ENCODE assay signal across 24 cellular contexts in genomic region chr4:74387790-74388189, GRCh38. TPM values are rescaled to one million over a fixed set of nuclear protein-coding genes. Genes with fewer than 3 reads are reported as not detected.
A peak's percentile ranks its signal among the peaks of the same experiment; 100 is the strongest.
DNase-seq lines count a peak whose midpoint lies in the region; ATAC-seq, FAIRE-seq and TF ChIP-seq lines count a peak whose summit lies in the region.
"Had no signal": no experiment of that assay in that cellular context is flagged by ENCODE, and none has a peak within 500 bp of the region (broad histone marks: within the 10 kb centered on the region; RNA-seq: fewer than 3 reads in every experiment).

No MANE protein-coding gene starts in this region.

- POLR2A ChIA-PET in A549 (lab: Yijun Ruan, JAX) = no interaction called here
- POLR2A ChIA-PET in HCT116 (lab: Charles Lee) = interaction anchor here (0.8 kb wide), 1 partner anchor 57 kb away, joined by 3 read pairs; the partner anchor contains the start of gene AREG
- POLR2A ChIA-PET in K562 (lab: Yijun Ruan, JAX) = no interaction called here

- no peak overlapping the region for H2AFZ ChIP-seq in HCT116 (ENCODE audit: low read depth, low read length, poor library complexity, severe bottlenecking)
- H2AFZ ChIP-seq in K562 (ENCODE audit: low read depth, low read length) = no peak overlapping the region

- in situ Hi-C loops in K562 (cut with MboI) = no loop called here

- H3K4me2 ChIP-seq in A549 (no peak overlapping the region), HCT116 (ENCODE audit: low read length) (no peak overlapping the region), K562 (ENCODE audit: insufficient read depth, low read length) (no peak overlapping the region)

- H3K9me3 Mint-ChIP-seq in activated T-cell treated with anti-CD3 and anti-CD28 coated beads, Interleukin-2, amount 50 U/mL, for 72 hours = no peaks in the 10 kb centered on the region
- H3K9me3 Mint-ChIP-seq in type B pancreatic cell = no peaks in the 10 kb centered on the region
- H3K9me3 Mint-ChIP-seq: CD4-positive, alpha-beta memory T cell; CD4-positive, CD25-positive, alpha-beta regulatory T cell; CD8-positive, alpha-beta memory T cell had no signal

- RAD21 ChIA-PET in HCT116 (lab: Charles Lee; ENCODE audit: low non-redundant PET in 1 of 2, low total read pairs in 2 of 2, uncharacterized antibody in 2 of 2, unreplicated experiment in 2 of 2) = no interaction called here

- FAIRE-seq in A549 (lab: Jason Lieb, UNC) = no peak
- FAIRE-seq in K562 (lab: Jason Lieb, UNC) = no peak
- FAIRE-seq in islet of Langerhans (lab: Jason Lieb, UNC) = peak; percentile 21
- FAIRE-seq: D721Med, GM12891 had no signal

- TF ChIP-seq EP300 in A549 (IDR thresholded peaks at IDR 0.05) (no peak), K562 (IDR thresholded peaks at IDR 0.05; ENCODE audit: low read length) (no peak)

- TF ChIP-seq CTCF in A549 (IDR thresholded peaks at IDR 0.05) (no peak), HCT116 (IDR thresholded peaks at IDR 0.05 in 2 of 3, conservative IDR thresholded peaks at IDR 0.05 in 1 of 3; ENCODE audit: borderline replicate concordance in 1 of 3, insufficient read depth in 1 of 3, low read depth in 2 of 3, low read length in 2 of 3) (no peak), K562 (IDR thresholded peaks at IDR 0.05 in 2 of 3, conservative IDR thresholded peaks at IDR 0.05 in 1 of 3; ENCODE audit: insufficient read depth in 2 of 3, low read depth in 1 of 3, low read length in 3 of 3) (no peak), type B pancreatic cell (conservative IDR thresholded peaks at IDR 0.05) (no peak)

- TF ChIP-seq POLR2A in A549 (IDR thresholded peaks at IDR 0.05; ENCODE audit: low read length) = no peak
- TF ChIP-seq POLR2A in HCT116 (IDR thresholded peaks at IDR 0.05; ENCODE audit: borderline replicate concordance, extremely low read depth, insufficient read depth, insufficient read length) = no peak
- no peak for TF ChIP-seq POLR2A in K562 (conservative IDR thresholded peaks at IDR 0.05)

- ATAC-seq in A549 = no peak
- ATAC-seq in HCT116 = no peak
- no peak for ATAC-seq in K562
- ATAC-seq in HG03432 (IDR thresholded peaks at IDR 0.05; ENCODE audit: unreplicated experiment) = no peak
- ATAC-seq in activated T-cell treated with anti-CD3 and anti-CD28 coated beads, Interleukin-2, amount 50 U/mL, for 72 hours (replicated peaks in 1 of 2) = no peak

- TF ChIP-seq RAD21 in A549 (conservative IDR thresholded peaks at IDR 0.05 in 1 of 2, IDR thresholded peaks at IDR 0.05 in 1 of 2) (no peak), HCT116 (IDR thresholded peaks at IDR 0.05; ENCODE audit: low read depth) (no peak), K562 (CRISPR knock-in tag; conservative IDR thresholded peaks at IDR 0.05 in 1 of 2, IDR thresholded peaks at IDR 0.05 in 1 of 2) (no peak)

- H3K79me2 ChIP-seq in HCT116 (ENCODE audit: insufficient read depth, low read length) = peaks cover 27% of the 10 kb centered on the region
- no peaks in the 10 kb centered on the region for H3K79me2 ChIP-seq in K562 (ENCODE audit: control insufficient read depth, insufficient read depth, low read length)

- BruUV-seq in HCT116 (replicated peaks; lab: Mats Ljungman, UMichigan) (no TSS peak), K562 (replicated peaks; lab: Mats Ljungman, UMichigan) (no TSS peak)

- no peaks in the 10 kb centered on the region for H3K36me3 Mint-ChIP-seq in activated T-cell treated with anti-CD3 and anti-CD28 coated beads, Interleukin-2, amount 50 U/mL, for 72 hours (ENCODE audit: insufficient read depth in 2 of 2)
- no peaks in the 10 kb centered on the region for H3K36me3 Mint-ChIP-seq in type B pancreatic cell
- H3K36me3 Mint-ChIP-seq: CD4-positive, alpha-beta memory T cell; CD4-positive, CD25-positive, alpha-beta regulatory T cell; CD8-positive, alpha-beta memory T cell had no signal

- WGBS in A549 (ENCODE audit: missing lambda C conversion rate) = 88% methylated on average over 2 of the region's 2 CpGs
- 97% methylated on average over 2 of the region's 2 CpGs for WGBS in K562 (ENCODE audit: insufficient coverage, low coverage, missing lambda C conversion rate)

- H3K4me3 Mint-ChIP-seq in activated T-cell treated with anti-CD3 and anti-CD28 coated beads, Interleukin-2, amount 50 U/mL, for 72 hours = no peak overlapping the region
- no peak overlapping the region for H3K4me3 Mint-ChIP-seq in type B pancreatic cell
- H3K4me3 Mint-ChIP-seq: CD14-positive monocyte; CD4-positive, alpha-beta memory T cell; CD4-positive, CD25-positive, alpha-beta regulatory T cell; CD8-positive, alpha-beta memory T cell had no signal

- peaks cover 28 to 43% of the 10 kb centered on the region in 2 experiments for H3K36me3 ChIP-seq in HCT116 (ENCODE audit: control insufficient read depth in 1 of 2, insufficient read depth in 2 of 2, low read length in 2 of 2)
- H3K36me3 ChIP-seq in K562 (ENCODE audit: control insufficient read depth, insufficient read depth, low read length) = peaks cover 30% of the 10 kb centered on the region
- H3K36me3 ChIP-seq: BE2C, BLaER1 had no signal

- no peak overlapping the region for H3K4me3 ChIP-seq in A549
- no peak overlapping the region for H3K4me3 ChIP-seq in HCT116 (replicated peaks in 1 of 2; ENCODE audit: low read depth in 1 of 2, low read length in 2 of 2)
- H3K4me3 ChIP-seq in K562 = no peak overlapping the region
- H3K4me3 ChIP-seq: BLaER1 had no signal

- DNase-seq in A549 (ENCODE audit: low read depth in 1 of 2, low spot score in 1 of 2) (no peak), HCT116 (ENCODE audit: low read depth, low spot score) (no peak), K562 (ENCODE audit: extremely low read depth in 1 of 4, low spot score in 3 of 4) (no peak), T-helper 2 cell (no peak), type B pancreatic cell (ENCODE audit: extremely low spot score, unreplicated experiment) (no peak)
- no peak for DNase-seq in activated T-cell treated with anti-CD3 and anti-CD28 coated beads, Interleukin-2, amount 50 U/mL, for 72 hours
- DNase-seq: ACHN; BE2C; C1 segment of cervical spinal cord; CD4-positive, alpha-beta memory T cell; CD4-positive, CD25-positive, alpha-beta regulatory T cell; CD8-positive, alpha-beta memory T cell; COR-L47; DMS79 treated with DMSO at 0.1 percent for 48 hours; GF-D8 had no signal

- no peak overlapping the region for H3K27ac Mint-ChIP-seq in activated T-cell treated with anti-CD3 and anti-CD28 coated beads, Interleukin-2, amount 50 U/mL, for 72 hours
- no peak overlapping the region for H3K27ac Mint-ChIP-seq in type B pancreatic cell
- H3K27ac Mint-ChIP-seq: CD14-positive monocyte; CD4-positive, alpha-beta memory T cell; CD4-positive, CD25-positive, alpha-beta regulatory T cell; CD8-positive, alpha-beta memory T cell had no signal

- H3K27me3 ChIP-seq in HCT116 (ENCODE audit: insufficient read depth, low read length) = no peaks in the 10 kb centered on the region
- H3K27me3 ChIP-seq in K562 (ENCODE audit: control insufficient read depth in 2 of 2, insufficient read depth in 2 of 2, low read length in 2 of 2) = no peaks in the 10 kb centered on the region
- H3K27me3 ChIP-seq: BE2C, BLaER1 had no signal

- no peaks in the 10 kb centered on the region for H3K4me1 ChIP-seq in A549
- H3K4me1 ChIP-seq in HCT116 (ENCODE audit: control insufficient read depth in 1 of 2, insufficient read depth in 2 of 2, low read length in 2 of 2) = peaks cover 5 to 36% of the 10 kb centered on the region in 2 experiments; a peak in 3 of 4 replicates
- 0 out of 5 replicates have a peak, but pooled peaks cover 0 to 6% of the 10 kb centered on the region in 2 experiments for H3K4me1 ChIP-seq in K562 (replicated peaks in 1 of 2; ENCODE audit: control insufficient read depth in 2 of 2, insufficient read depth in 2 of 2, low read length in 2 of 2)
- H3K4me1 ChIP-seq: BE2C had no signal

- CTCF ChIA-PET in A549 (lab: Yijun Ruan, JAX) (no interaction called here), HCT116 (lab: Charles Lee) (no interaction called here), K562 (lab: Yijun Ruan, JAX; ENCODE audit: low intra/inter-chr PET ratio) (no interaction called here)

- H3K9me3 ChIP-seq in A549 (no peaks in the 10 kb centered on the region), HCT116 (ENCODE audit: control insufficient read depth in 1 of 2, insufficient read depth in 1 of 2, low read depth in 1 of 2, low read length in 2 of 2) (no peaks in the 10 kb centered on the region), K562 (replicated peaks; ENCODE audit: control insufficient read depth, insufficient read depth, low read depth, low read length) (no peaks in the 10 kb centered on the region)
- H3K9me3 ChIP-seq: BE2C, BLaER1 had no signal

- no peaks in the 10 kb centered on the region for H3K9me1 ChIP-seq in K562 (ENCODE audit: control insufficient read depth, insufficient read depth, low read length)

- H4K20me1 ChIP-seq in HCT116 (ENCODE audit: insufficient read depth) = peaks cover 11% of the 10 kb centered on the region; the same call in 1 of the 2 replicates
- no peaks in the 10 kb centered on the region for H4K20me1 ChIP-seq in K562 (replicated peaks; ENCODE audit: control insufficient read depth, insufficient read depth, low read length)
- H4K20me1 ChIP-seq: BLaER1 had no signal

- H3K27ac ChIP-seq in A549 (no peak overlapping the region), HCT116 (ENCODE audit: low read depth, low read length) (peak overlapping the region; percentile 12; the same call in 1 of the 2 replicates), K562 (ENCODE audit: extremely low read depth, low read depth, low read length) (no peak overlapping the region)
- H3K27ac ChIP-seq: 22Rv1, BLaER1 had no signal

- intact Hi-C loops in HCT116 (cut with micrococcal nuclease) (no loop called here), K562 (cut with micrococcal nuclease) (no loop called here)

- no peaks in the 10 kb centered on the region for H3K9me2 ChIP-seq in HCT116 (ENCODE audit: insufficient read depth)

- H3K9ac ChIP-seq in HCT116 (ENCODE audit: low read length) (no peak overlapping the region), K562 (ENCODE audit: insufficient read depth in 1 of 2, low read depth in 2 of 2, low read length in 2 of 2) (no peak overlapping the region)
- H3K9ac ChIP-seq: BLaER1 had no signal

- H3K27me3 Mint-ChIP-seq in activated T-cell treated with anti-CD3 and anti-CD28 coated beads, Interleukin-2, amount 50 U/mL, for 72 hours (ENCODE audit: low read depth) = peaks cover 6% of the 10 kb centered on the region
- H3K27me3 Mint-ChIP-seq in type B pancreatic cell = peaks cover 5% of the 10 kb centered on the region

- H3K4me1 Mint-ChIP-seq in activated T-cell treated with anti-CD3 and anti-CD28 coated beads, Interleukin-2, amount 50 U/mL, for 72 hours (ENCODE audit: low read depth) = no peaks in the 10 kb centered on the region
- no peaks in the 10 kb centered on the region for H3K4me1 Mint-ChIP-seq in type B pancreatic cell (ENCODE audit: unreplicated experiment)
- H3K4me1 Mint-ChIP-seq: CD4-positive, alpha-beta memory T cell; CD4-positive, CD25-positive, alpha-beta regulatory T cell; CD8-positive, alpha-beta memory T cell had no signal

RNA-seq across cellular contexts. Expression of gene EREG, which starts 22.8 kb away (rescaled TPM):
- polyA plus RNA-seq in A549 (2011; rRNA removed) = 71.1 and 102 TPM in 2 replicates
- 21.8 and 27.3 TPM in 2 replicates for polyA plus RNA-seq in A549 (2012; cell fraction: cytosol; rRNA removed)
- polyA plus RNA-seq in A549 (2012; cell fraction: nucleus; rRNA removed) = 35.6 and 42.5 TPM in 2 replicates
- 32.6 to 39.7 TPM (median 34.0 TPM) in 3 replicates for polyA plus RNA-seq in A549 (2017; fragmentation: RNase III; extraction: RNeasy Plus Mini Kit Qiagen cat#74134 plus additional on column Dnase treatment)
- polyA minus RNA-seq in A549 (2011; rRNA and poly(A)+ RNA removed) = 51.5 and 64.8 TPM in 2 replicates
- 498 TPM for total RNA-seq in HCT116 (2021; ENCODE audit: unreplicated experiment)
- 167 and 184 TPM in 2 replicates for polyA plus RNA-seq in HCT116 (2012)
- 6.4 and 18.1 TPM in 2 replicates for total RNA-seq in K562 (2011; cell fraction: chromatin; rRNA removed; ENCODE audit: low replicate concordance)
- 3.8 and 5.1 TPM in 2 replicates for total RNA-seq in K562 (2011; cell fraction: nucleolus; rRNA removed)
- 12.1 and 22.8 TPM in 2 replicates for total RNA-seq in K562 (2011; cell fraction: nucleoplasm; rRNA removed)
- total RNA-seq in K562 (2014; rRNA removed) = 2.5 and 3.9 TPM in 2 replicates
- 5.0 and 7.3 TPM in 2 replicates for total RNA-seq in K562 (2014; rRNA removed; fragmentation: Illumina TruSeq; extraction: Trizol)
- total RNA-seq in K562 (2015; rRNA removed; fragmentation: Illumina TruSeq; extraction: Trizol) = 2.4 and 2.6 TPM in 2 replicates
- 2.9 and 4.5 TPM in 2 replicates for total RNA-seq in K562 (2021)
- polyA plus RNA-seq in K562 (2011; rRNA removed) = 2.7 and 7.2 TPM in 2 replicates
- 0.89 and 4.7 TPM in 2 replicates for polyA plus RNA-seq in K562 (2011; cell fraction: cytosol; rRNA removed)
- polyA plus RNA-seq in K562 (2011; cell fraction: nucleus; rRNA removed) = 2.5 and 7.7 TPM in 2 replicates
- polyA plus RNA-seq in K562 (2012) = 1.9 and 2.3 TPM in 2 replicates
- polyA plus RNA-seq in K562 (2014; fragmentation: Illumina TruSeq; extraction: Trizol) = 2.3 and 4.5 TPM in 2 replicates
- polyA plus RNA-seq in K562 (2014; fragmentation: Nextera tagmentation; extraction: Ambion mirVana) = 1 to 10 TPM in 1 of 2 experiments, under 1 TPM in 1; 0.97 to 1.2 TPM
- 1.5 and 3.1 TPM in 2 replicates for polyA plus RNA-seq in K562 (2014; rRNA removed)
- 3.3 and 10.0 TPM in 2 replicates for polyA minus RNA-seq in K562 (2011; rRNA and poly(A)+ RNA removed)
- polyA minus RNA-seq in K562 (2011; cell fraction: cytosol; rRNA and poly(A)+ RNA removed) = 1.0 and 3.7 TPM in 2 replicates
- polyA minus RNA-seq in K562 (2011; cell fraction: nucleus; rRNA and poly(A)+ RNA removed) = 5.1 and 13.9 TPM in 2 replicates
- total RNA-seq in activated T-cell treated with anti-CD3 and anti-CD28 coated beads, Interleukin-2, amount 50 U/mL, for 72 hours = under 1 TPM in 1 of 2 donors, not detected in 1; 0.07 TPM
- total RNA-seq in type B pancreatic cell (ENCODE audit: low replicate concordance) = 3.1 and 4.4 TPM in 2 replicates
- total RNA-seq: A172; CD4-positive, alpha-beta memory T cell; CD8-positive, alpha-beta memory T cell had no signal
- polyA plus RNA-seq: CD4-positive, alpha-beta memory T cell; CD4-positive, CD25-positive, alpha-beta regulatory T cell; CD8-positive, alpha-beta memory T cell had no signal

RNA-seq across cellular contexts. Expression of gene AREG, which starts 57.1 kb away (rescaled TPM):
- polyA plus RNA-seq in A549 (2011; rRNA removed) (109 and 187 TPM in 2 replicates), A549 (2017; fragmentation: RNase III; extraction: RNeasy Plus Mini Kit Qiagen cat#74134 plus additional on column Dnase treatment) (46.3 to 58.9 TPM (median 52.2 TPM) in 3 replicates), K562 (2011; rRNA removed) (7.3 and 8.5 TPM in 2 replicates), K562 (2014; fragmentation: Illumina TruSeq; extraction: Trizol) (6.5 and 7.7 TPM in 2 replicates), K562 (2014; fragmentation: Nextera tagmentation; extraction: Ambion mirVana) (1 to 10 TPM; 1.4 to 2.4 TPM), K562 (2014; rRNA removed) (3.8 and 5.5 TPM in 2 replicates)
- 82.4 and 87.0 TPM in 2 replicates for polyA plus RNA-seq in A549 (2012; cell fraction: cytosol; rRNA removed)
- polyA plus RNA-seq in A549 (2012; cell fraction: nucleus; rRNA removed) = 71.0 and 88.4 TPM in 2 replicates
- 24.0 and 37.3 TPM in 2 replicates for polyA minus RNA-seq in A549 (2011; rRNA and poly(A)+ RNA removed)
- total RNA-seq in HCT116 (2021; ENCODE audit: unreplicated experiment) (739 TPM), K562 (2014; rRNA removed) (4.5 and 5.8 TPM in 2 replicates), K562 (2014; rRNA removed; fragmentation: Illumina TruSeq; extraction: Trizol) (5.7 and 6.7 TPM in 2 replicates), K562 (2015; rRNA removed; fragmentation: Illumina TruSeq; extraction: Trizol) (2.8 and 3.5 TPM in 2 replicates), K562 (2021) (5.4 and 5.6 TPM in 2 replicates), type B pancreatic cell (ENCODE audit: low replicate concordance) (17.1 and 58.0 TPM in 2 replicates)
- 858 and 927 TPM in 2 replicates for polyA plus RNA-seq in HCT116 (2012)
- 10.7 and 18.3 TPM in 2 replicates for total RNA-seq in K562 (2011; cell fraction: chromatin; rRNA removed; ENCODE audit: low replicate concordance)
- 16.6 and 18.3 TPM in 2 replicates for total RNA-seq in K562 (2011; cell fraction: nucleolus; rRNA removed)
- 17.7 and 18.4 TPM in 2 replicates for total RNA-seq in K562 (2011; cell fraction: nucleoplasm; rRNA removed)
- 6.3 and 6.9 TPM in 2 replicates for polyA plus RNA-seq in K562 (2011; cell fraction: cytosol; rRNA removed)
- polyA plus RNA-seq in K562 (2011; cell fraction: nucleus; rRNA removed) = 5.3 and 7.3 TPM in 2 replicates
- 5.1 and 9.9 TPM in 2 replicates for polyA plus RNA-seq in K562 (2012)
- polyA minus RNA-seq in K562 (2011; rRNA and poly(A)+ RNA removed) = 3.9 and 7.5 TPM in 2 replicates
- 3.4 and 3.9 TPM in 2 replicates for polyA minus RNA-seq in K562 (2011; cell fraction: cytosol; rRNA and poly(A)+ RNA removed)
- 6.2 and 10.2 TPM in 2 replicates for polyA minus RNA-seq in K562 (2011; cell fraction: nucleus; rRNA and poly(A)+ RNA removed)
- total RNA-seq in activated T-cell treated with anti-CD3 and anti-CD28 coated beads, Interleukin-2, amount 50 U/mL, for 72 hours = 1 to 10 TPM; 4.8 to 7.5 TPM
- total RNA-seq: A172, A673 had no signal

Comparison
In these comparisons a context has a peak if more than half of its experiments do, and no peak if none do; other contexts are left out.
1. RNA of gene EREG, which starts 22.8 kb away (total RNA-seq): 498 TPM in HCT116 (single experiment); 3.1 to 4.4 TPM in type B pancreatic cell, 2.4 to 22.8 TPM in K562 and 0.07 TPM in activated T-cell treated with anti-CD3 and anti-CD28 coated beads, Interleukin-2, amount 50 U/mL, for 72 hours; every median in the first group is over 10 times any median in the second.
2. RNA of gene AREG, which starts 57.1 kb away (total RNA-seq): 739 TPM in HCT116 (single experiment); 17.1 to 58.0 TPM in type B pancreatic cell, 4.8 to 7.5 TPM in activated T-cell treated with anti-CD3 and anti-CD28 coated beads, Interleukin-2, amount 50 U/mL, for 72 hours and 2.8 to 18.4 TPM in K562; every median in the first group is over 10 times any median in the second.
3. Of the 35 proteins assayed by ChIP-seq in both K562 and A549: peak only in K562: none; only in A549: POLR2AphosphoS2; in both: none; in neither: 34.